Comparison of ENCODE assay signal across 9 cellular contexts in the genomic region with DNA sequence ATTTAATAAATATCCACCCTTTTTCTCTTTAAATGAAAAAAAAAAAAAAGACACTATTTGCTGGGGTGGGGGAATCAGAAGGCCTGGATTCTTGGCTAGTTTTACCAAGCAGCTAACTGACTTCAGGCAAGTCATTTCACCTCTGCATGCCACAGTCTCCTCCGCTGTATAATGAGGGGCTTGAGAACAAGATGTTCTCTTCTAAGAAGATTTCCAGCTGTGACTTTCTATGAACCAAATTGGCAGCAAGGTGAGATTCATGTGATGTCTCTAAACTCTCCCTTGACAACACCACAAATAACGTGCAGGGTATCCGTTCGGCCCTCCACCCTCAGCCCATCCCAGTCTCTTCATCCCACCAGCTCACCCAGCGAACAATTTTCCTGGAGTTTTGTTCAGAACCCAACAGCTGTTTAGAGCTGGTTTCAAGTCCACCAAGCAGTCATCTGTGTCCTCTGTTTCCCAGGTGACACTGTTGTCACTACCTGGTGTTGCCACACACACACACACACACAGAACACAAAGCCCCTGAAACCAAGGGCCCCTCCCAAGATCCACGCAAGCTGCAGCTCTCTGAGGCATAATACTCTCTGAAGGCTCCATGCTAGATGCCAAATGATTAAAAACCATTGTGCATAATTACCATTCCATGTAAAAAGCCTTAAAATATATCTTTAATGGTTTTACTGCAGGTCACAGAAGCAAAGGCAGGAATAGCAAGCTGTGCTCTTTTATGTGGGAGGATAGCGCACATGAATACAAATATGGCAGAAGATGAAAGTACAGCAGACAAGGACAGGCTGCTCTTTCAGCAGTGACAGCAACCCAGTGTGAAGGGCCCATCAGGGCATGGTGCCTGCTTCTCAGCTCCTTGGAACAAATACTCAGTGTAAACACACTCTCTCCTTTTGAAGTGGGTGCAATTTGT. TPM values are rescaled to one million over a fixed set of nuclear protein-coding genes. Genes with fewer than 3 reads are reported as not detected.
DNase-seq lines count a peak whose midpoint lies in the region; ATAC-seq and TF ChIP-seq lines count a peak whose summit lies in the region.
"Had no signal": no experiment of that assay in that cellular context is flagged by ENCODE, and none has a peak within 500 bp of the region (broad histone marks: within the 10 kb centered on the region; RNA-seq: fewer than 3 reads in every experiment).

No MANE protein-coding gene starts in this region.

- H3K79me2 ChIP-seq in OCI-LY7 (ENCODE audit: insufficient read depth, low read depth, low read length), result no peaks in the 10 kb centered on the region

- H3K4me1 ChIP-seq in HEK293 (ENCODE audit: control insufficient read depth, insufficient read depth, low read length), result peaks cover 10% of the 10 kb centered on the region
- peaks cover 2 to 11% of the 10 kb centered on the region in 2 donors for H3K4me1 ChIP-seq in neuronal stem cell (ENCODE audit: control insufficient read depth in 2 of 2, insufficient read depth in 1 of 2, low read depth in 1 of 2, low read length in 2 of 2)
- no peaks in the 10 kb centered on the region for H3K4me1 ChIP-seq in OCI-LY7 (ENCODE audit: insufficient read depth, low read length, poor library complexity, severe bottlenecking)

- H4K91ac ChIP-seq in neuronal stem cell (ENCODE audit: low read depth, low read length, poor library complexity), result no peak overlapping the region

- H4K20me1 ChIP-seq in OCI-LY7 (ENCODE audit: insufficient read depth, low read length), result no peaks in the 10 kb centered on the region

- DNase-seq in NCI-H146 treated with DMSO at 0.1 percent for 48 hours (lab: John Stamatoyannopoulos, UW; ENCODE audit: unreplicated experiment) (peak; percentile 39), neuronal stem cell (ENCODE audit: low spot score) (no peak), OCI-LY7 (ENCODE audit: low spot score) (no peak), GM20000 (ENCODE audit: low spot score) (no peak), SK-N-DZ (ENCODE audit: low spot score) (no peak)
- DNase-seq in activated T-cell treated with anti-CD3 and anti-CD28 coated beads, Interleukin-2, amount 50 U/mL, for 1 hour, result no peak

- H3K36me3 ChIP-seq in HEK293 (ENCODE audit: control insufficient read depth in 2 of 2, insufficient read depth in 1 of 2, low read length in 2 of 2), result no peaks in the 10 kb centered on the region
- no peaks in the 10 kb centered on the region for H3K36me3 ChIP-seq in neuronal stem cell (replicated peaks in 1 of 2; ENCODE audit: control insufficient read depth in 2 of 2, insufficient read depth in 2 of 2, low read length in 2 of 2)
- no peaks in the 10 kb centered on the region for H3K36me3 ChIP-seq in OCI-LY7 (ENCODE audit: insufficient read depth, low read length)

- H2BK12ac ChIP-seq in neuronal stem cell (ENCODE audit: low read length), result no peak overlapping the region

- no peak overlapping the region for H2BK5ac ChIP-seq in neuronal stem cell (ENCODE audit: low read length)

- H3K18ac ChIP-seq in neuronal stem cell (ENCODE audit: low read length), result no peak overlapping the region

- no peak overlapping the region for H4K8ac ChIP-seq in neuronal stem cell (ENCODE audit: low read depth, low read length)

- H3K4me3 ChIP-seq in HEK293 (ENCODE audit: low read depth, low read length) (no peak overlapping the region), neuronal stem cell (ENCODE audit: low read length in 2 of 2) (no peak overlapping the region), OCI-LY7 (ENCODE audit: low read depth, low read length, poor library complexity, severe bottlenecking) (no peak overlapping the region)

- CTCF ChIA-PET in HEK293 (lab: Yijun Ruan, JAX), result interaction anchor here (0.6 to 1.3 kb wide), 4 partner anchors 39 to 1807 kb away, joined by 3 to 5 read pairs (median 4); no protein-coding TSS in a partner anchor
- CTCF ChIA-PET in OCI-LY7 (lab: Charles Lee; ENCODE audit: unreplicated experiment), result no interaction called here

- POLR2A ChIA-PET in HEK293 (lab: Yijun Ruan, JAX), result no interaction called here
- POLR2A ChIA-PET in OCI-LY7 (lab: Charles Lee), result interaction anchor here (0.6 to 1.2 kb wide), 4 partner anchors 8 to 83 kb away, joined by 3 to 7 read pairs (median 4); no protein-coding TSS in a partner anchor

- no peak overlapping the region for H2BK15ac ChIP-seq in neuronal stem cell (ENCODE audit: low read length)

- H3K23ac ChIP-seq in neuronal stem cell (ENCODE audit: low read depth, low read length, poor library complexity), result no peak overlapping the region

- H3K14ac ChIP-seq in neuronal stem cell (ENCODE audit: low read length), result no peak overlapping the region

- H3K9me3 ChIP-seq in HEK293 (ENCODE audit: control insufficient read depth, insufficient read depth, low read depth, low read length) (no peaks in the 10 kb centered on the region), neuronal stem cell (replicated peaks in 1 of 2; ENCODE audit: control insufficient read depth in 2 of 2, insufficient read depth in 1 of 2, low read depth in 1 of 2, low read length in 2 of 2) (no peaks in the 10 kb centered on the region), OCI-LY7 (ENCODE audit: low read length) (no peaks in the 10 kb centered on the region)

- H3K9ac ChIP-seq in neuronal stem cell (ENCODE audit: low read depth, low read length, poor library complexity), result no peak overlapping the region

- H3K4me2 ChIP-seq in neuronal stem cell (ENCODE audit: insufficient read depth, low read length, poor library complexity, severe bottlenecking) (no peak overlapping the region), OCI-LY7 (ENCODE audit: low read length) (no peak overlapping the region)

- H3K27ac ChIP-seq in HEK293 (ENCODE audit: extremely low read depth, low read depth, low read length) (no peak overlapping the region), neuronal stem cell (replicated peaks; ENCODE audit: low read length) (no peak overlapping the region), OCI-LY7 (ENCODE audit: low read depth, low read length, poor library complexity, severe bottlenecking) (no peak overlapping the region)

- intact Hi-C loops in OCI-LY7 (cut with micrococcal nuclease; ENCODE audit: unreplicated experiment), result no loop called here

- H3K4ac ChIP-seq in neuronal stem cell (ENCODE audit: low read length), result no peak overlapping the region

- H3K79me1 ChIP-seq in neuronal stem cell (ENCODE audit: low read depth, low read length), result no peaks in the 10 kb centered on the region

- H3K27me3 ChIP-seq in neuronal stem cell (ENCODE audit: control insufficient read depth in 3 of 3, insufficient read depth in 3 of 3, low read depth in 1 of 3, low read length in 3 of 3), result no peaks in the 10 kb centered on the region

- no peak overlapping the region for H2AK5ac ChIP-seq in neuronal stem cell (ENCODE audit: low read depth, low read length)

- WGBS in neuronal stem cell (ENCODE audit: extremely low coverage in 2 of 2, insufficient read length in 2 of 2, insufficient replicate concordance in 1 of 2), 2 donors, result no CpG with 5 or more reads among the region's 7 CpGs

- BruUV-seq in OCI-LY7 (replicated peaks; lab: Mats Ljungman, UMichigan), result no TSS peak

- ATAC-seq in GM19023 (IDR thresholded peaks at IDR 0.05; ENCODE audit: unreplicated experiment), result peak; percentile 27
- ATAC-seq: WTC11 had no signal

- TF ChIP-seq CTCF in HEK293 (tag by site-specific recombination; IDR thresholded peaks at IDR 0.05), result no peak
- no peak for TF ChIP-seq CTCF in OCI-LY7 (conservative IDR thresholded peaks at IDR 0.05; ENCODE audit: low read length)
- no peak for TF ChIP-seq CTCF in GM20000 (IDR thresholded peaks at IDR 0.05; ENCODE audit: extremely low read depth, missing control alignments)

- H3K9me2 ChIP-seq in OCI-LY7 (ENCODE audit: insufficient read depth, low read length), result no peaks in the 10 kb centered on the region; the same call in 1 of the 2 replicates

- H2BK120ac ChIP-seq in neuronal stem cell (ENCODE audit: low read depth, low read length), result no peak overlapping the region

- H2AFZ ChIP-seq in neuronal stem cell (ENCODE audit: low read length), result peak overlapping the region; percentile 72
- H2AFZ ChIP-seq in OCI-LY7 (ENCODE audit: low read length), result no peak overlapping the region

TF ChIP-seq in HEK293, 187 proteins besides CTCF, POLR2A, EP300 and RAD21 (continues in another document):
- TF ChIP-seq ZNF560 (tag by site-specific recombination; IDR thresholded peaks at IDR 0.05; ENCODE audit: borderline replicate concordance), result no peak
- TF ChIP-seq ZBTB7A (tag by site-specific recombination; IDR thresholded peaks at IDR 0.05; ENCODE audit: low read depth), result no peak
- TF ChIP-seq, protein P1, sequence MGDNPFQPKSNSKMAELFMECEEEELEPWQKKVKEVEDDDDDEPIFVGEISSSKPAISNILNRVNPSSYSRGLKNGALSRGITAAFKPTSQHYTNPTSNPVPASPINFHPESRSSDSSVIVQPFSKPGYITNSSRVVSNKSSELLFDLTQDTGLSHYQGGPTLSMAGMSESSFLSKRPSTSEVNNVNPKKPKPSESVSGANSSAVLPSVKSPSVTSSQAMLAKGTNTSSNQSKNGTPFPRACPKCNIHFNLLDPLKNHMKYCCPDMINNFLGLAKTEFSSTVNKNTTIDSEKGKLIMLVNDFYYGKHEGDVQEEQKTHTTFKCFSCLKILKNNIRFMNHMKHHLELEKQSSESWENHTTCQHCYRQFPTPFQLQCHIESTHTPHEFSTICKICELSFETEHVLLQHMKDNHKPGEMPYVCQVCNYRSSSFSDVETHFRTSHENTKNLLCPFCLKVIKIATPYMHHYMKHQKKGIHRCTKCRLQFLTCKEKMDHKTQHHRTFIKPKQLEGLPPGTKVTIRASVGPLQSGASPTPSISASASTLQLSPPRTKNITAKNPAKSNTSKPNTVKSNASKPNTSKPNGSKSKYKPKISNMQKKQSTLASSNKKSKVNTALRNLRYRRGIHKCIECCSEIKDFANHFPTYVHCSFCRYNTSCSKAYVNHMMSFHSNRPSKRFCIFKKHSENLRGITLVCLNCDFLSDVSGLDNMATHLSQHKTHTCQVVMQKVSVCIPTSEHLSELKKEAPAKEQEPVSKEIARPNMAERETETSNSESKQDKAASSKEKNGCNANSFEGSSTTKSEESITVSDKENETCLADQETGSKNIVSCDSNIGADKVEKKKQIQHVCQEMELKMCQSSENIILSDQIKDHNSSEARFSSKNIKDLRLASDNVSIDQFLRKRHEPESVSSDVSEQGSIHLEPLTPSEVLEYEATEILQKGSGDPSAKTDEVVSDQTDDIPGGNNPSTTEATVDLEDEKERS (tag by site-specific recombination; IDR thresholded peaks at IDR 0.05), result no peak

RNA-seq across cellular contexts. Expression of gene ARHGAP18, which starts 48.2 kb away (rescaled TPM):
- polyA plus RNA-seq in neuronal stem cell (2013, experiment 1 of 2), result 3.1 TPM
- polyA plus RNA-seq in neuronal stem cell (2013, experiment 2 of 2), result 3.2 TPM
- total RNA-seq in OCI-LY7 (2014; rRNA removed; shearing (Covaris generic)), result 4.8 and 5.9 TPM in 2 replicates
- 7.5 TPM in 2 replicates for total RNA-seq in OCI-LY7 (2022)
- polyA plus RNA-seq in SK-N-DZ (2014; cell fraction: cytosol; rRNA removed), result 0.83 and 1.2 TPM in 2 replicates
- 0.19 and 0.30 TPM in 2 replicates for polyA plus RNA-seq in SK-N-DZ (2014; cell fraction: nucleus; rRNA removed)
